ENCODE assay signal across 9 cellular contexts in genomic region chr6:2951723-2952122, GRCh38. TPM values are rescaled to one million over a fixed set of nuclear protein-coding genes. Genes with fewer than 3 reads are reported as not detected.
A peak's percentile ranks its signal among the peaks of the same experiment; 100 is the strongest.
DNase-seq lines count a peak whose midpoint lies in the region; ATAC-seq and TF ChIP-seq lines count a peak whose summit lies in the region.
"Had no signal": no experiment of that assay in that cellular context is flagged by ENCODE, and none has a peak within 500 bp of the region (broad histone marks: within the 10 kb centered on the region; RNA-seq: fewer than 3 reads in every experiment).

No MANE protein-coding gene starts in this region.

- H3K4me1 ChIP-seq in OCI-LY1 (ENCODE audit: insufficient read depth, low read length, severe bottlenecking) = peaks cover 28% of the 10 kb centered on the region
- H3K4me1 ChIP-seq in colonic mucosa = peaks cover 9% of the 10 kb centered on the region

- H3K9ac ChIP-seq in OCI-LY1 (ENCODE audit: low read length) = peak overlapping the region; percentile 55
- H3K9ac ChIP-seq in colonic mucosa (ENCODE audit: low read depth in 2 of 2, low read length in 2 of 2) = no peak overlapping the region

- no peak overlapping the region for H3K4me3 ChIP-seq in OCI-LY1 (ENCODE audit: low read depth, low read length, poor library complexity, severe bottlenecking)
- no peak overlapping the region for H3K4me3 ChIP-seq in colonic mucosa

- no peaks in the 10 kb centered on the region for H3F3A ChIP-seq in OCI-LY1 (ENCODE audit: insufficient read depth, low read length)

- H3K9me3 ChIP-seq in OCI-LY1 (ENCODE audit: low read length) (no peaks in the 10 kb centered on the region), colonic mucosa (no peaks in the 10 kb centered on the region)

- TF ChIP-seq CTCF in OCI-LY1 (IDR thresholded peaks at IDR 0.05; ENCODE audit: low read length) (no peak), colonic mucosa (IDR thresholded peaks at IDR 0.05) (no peak), RWPE1 (conservative IDR thresholded peaks at IDR 0.05; ENCODE audit: low read depth) (no peak)

- H3K36me3 ChIP-seq in OCI-LY1 (ENCODE audit: insufficient read depth, low read length) (no peaks in the 10 kb centered on the region), colonic mucosa (no peaks in the 10 kb centered on the region)

- H3K27ac ChIP-seq in OCI-LY1 (ENCODE audit: low read depth, low read length, poor library complexity, severe bottlenecking) (peak overlapping the region; percentile 56), colonic mucosa (peak overlapping the region; percentile 51), substantia nigra (ENCODE audit: low read depth, low read length, poor library complexity, severe bottlenecking) (peak overlapping the region; percentile 46), RWPE1 (no peak overlapping the region)
- H3K27ac ChIP-seq: epithelial cell of prostate had no signal

- H3K4me2 ChIP-seq in OCI-LY1 (ENCODE audit: low read length) = peak overlapping the region; percentile 75

- intact Hi-C loops in colonic mucosa (cut with DNase I) = loop anchor here (2.0 kb wide), 1 partner anchor 37 kb away; no protein-coding TSS in a partner anchor

- POLR2A ChIA-PET in RWPE1 (lab: Yijun Ruan, JAX; ENCODE audit: low non-redundant PET) = no interaction called here

- H3K27me3 ChIP-seq in OCI-LY1 (ENCODE audit: insufficient read depth, low read length) (no peaks in the 10 kb centered on the region), colonic mucosa (no peaks in the 10 kb centered on the region)

- no peaks in the 10 kb centered on the region for H3K79me2 ChIP-seq in OCI-LY1 (ENCODE audit: insufficient read depth, low read length)

- CTCF ChIA-PET in RWPE1 (lab: Yijun Ruan, JAX) = interaction anchor here (0.6 to 1.8 kb wide), 8 partner anchors 9 to 46 kb away, joined by 3 to 15 read pairs (median 6); no protein-coding TSS in a partner anchor

- H2AFZ ChIP-seq in OCI-LY1 (ENCODE audit: low read length) = peak overlapping the region; percentile 39

- no peak for ATAC-seq in HG03045 (IDR thresholded peaks at IDR 0.05; ENCODE audit: unreplicated experiment)

- no peaks in the 10 kb centered on the region for H4K20me1 ChIP-seq in OCI-LY1 (ENCODE audit: insufficient read depth, low read length)

- no peaks in the 10 kb centered on the region for H3K9me2 ChIP-seq in OCI-LY1 (ENCODE audit: low read depth, low read length)

- DNase-seq in colonic mucosa = peak; percentile 44
- DNase-seq in midbrain (lab: John Stamatoyannopoulos, UW) = peak; percentile 16
- DNase-seq in substantia nigra (lab: John Stamatoyannopoulos, UW) = peak in 15 of 49 donors; percentile 7 to 39 (median 18)
- no peak for DNase-seq in RWPE1 (ENCODE audit: low spot score)
- no peak for DNase-seq in NCI-H748 treated with DMSO at 0.1 percent for 48 hours (lab: John Stamatoyannopoulos, UW)
- DNase-seq: SIG-M5 had no signal

RNA-seq across cellular contexts. Expression of gene SERPINB6, which starts 19.6 kb away (rescaled TPM):
- 100 to 1,000 TPM; 139 to 285 TPM for total RNA-seq in colonic mucosa

RNA-seq across cellular contexts. Expression of gene NQO2, which starts 48.0 kb away (rescaled TPM):
- total RNA-seq in colonic mucosa = 10 to 100 TPM; 14.1 to 19.0 TPM

RNA-seq across cellular contexts. Expression of gene SERPINB9, which starts 48.6 kb away (rescaled TPM):
- 1 to 10 TPM; 5.5 to 6.5 TPM for total RNA-seq in colonic mucosa

Comparison
In these comparisons a context has a peak if more than half of its experiments do, and no peak if none do; other contexts are left out.
1. DNase-seq: peak in colonic mucosa (single experiment) and midbrain (single experiment); none in RWPE1 (single experiment) and NCI-H748 treated with DMSO at 0.1 percent for 48 hours (single experiment).